In the genomic region with DNA sequence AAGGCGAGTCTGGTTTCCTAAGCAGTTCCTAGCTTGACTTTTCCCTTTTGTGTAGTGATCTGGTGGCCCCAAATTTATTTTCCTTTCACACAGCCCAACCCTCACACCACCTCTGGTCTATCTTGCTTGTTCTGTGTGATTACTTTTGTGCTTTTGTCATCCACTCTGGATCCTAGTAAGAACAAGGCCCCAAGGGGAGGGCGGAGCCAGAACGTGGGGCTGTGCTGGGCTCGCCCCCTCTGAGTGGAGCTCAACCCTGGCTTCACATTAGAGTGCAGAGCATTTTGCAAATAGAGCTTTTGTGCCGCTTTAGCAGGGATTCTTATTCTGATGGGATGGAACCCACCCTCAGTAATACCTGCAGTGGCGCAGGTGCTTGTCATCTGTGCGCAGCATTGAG, we compare ENCODE assay signal across 12 cellular contexts. TPM values are rescaled to one million over a fixed set of nuclear protein-coding genes. Genes with fewer than 3 reads are reported as not detected.
DNase-seq lines count a peak whose midpoint lies in the region; TF ChIP-seq lines count a peak whose summit lies in the region.
"Not testable (repeated sequence)": the region's sequence is repeated elsewhere in the genome, so short reads cannot be mapped to it uniquely, and the experiment has no call there.
"Had no signal": no experiment of that assay in that cellular context is flagged by ENCODE, and none has a peak within 500 bp of the region (broad histone marks: within the 10 kb centered on the region; RNA-seq: fewer than 3 reads in every experiment).

No MANE protein-coding gene starts in this region.

- not testable (repeated sequence) for TF ChIP-seq CTCF in endodermal cell (conservative IDR thresholded peaks at IDR 0.05)

- H3K27ac ChIP-seq in HUES48 (ENCODE audit: low read depth, low read length) (peak overlapping the region; percentile 33), mesendoderm (ENCODE audit: low read depth, low read length) (peak overlapping the region; percentile 43)
- H3K27ac ChIP-seq in endodermal cell (ENCODE audit: low read depth, low read length), result not testable (repeated sequence)

- H3K4me1 Mint-ChIP-seq in endodermal cell, result peaks cover 33% of the 10 kb centered on the region

- peak overlapping the region; percentile 10 for H2BK120ac ChIP-seq in mesendoderm (ENCODE audit: low read depth, low read length)

- DNase-seq in ELF-1 (ENCODE audit: low read depth, low spot score), result peak; percentile 47
- not testable (repeated sequence) for DNase-seq in NT2/D1 (ENCODE audit: low read depth, low spot score); endodermal cell; mesendoderm

- H3K27me3 ChIP-seq in HUES48 (ENCODE audit: control insufficient read depth, insufficient read depth, low read length); NT2/D1 (ENCODE audit: insufficient read depth, insufficient read length); endodermal cell (ENCODE audit: control insufficient read depth, insufficient read depth, low read length, poor library complexity, severe bottlenecking); iPS-15b (ENCODE audit: control insufficient read depth, insufficient read depth, low read length); mesendoderm (ENCODE audit: insufficient read depth, low read length, poor library complexity): not testable (repeated sequence)

- peak overlapping the region; percentile 51 for H3K4me3 Mint-ChIP-seq in endodermal cell

- H3K56ac ChIP-seq in mesendoderm (ENCODE audit: low read length), result peak overlapping the region; percentile 34

- peak overlapping the region; percentile 47; the same call in 1 of the 2 replicates for H3K4me3 ChIP-seq in HUES48 (ENCODE audit: low read depth, low read length)
- not testable (repeated sequence) for H3K4me3 ChIP-seq in NT2/D1 (ENCODE audit: insufficient read length, low read depth); mesendoderm (ENCODE audit: low read length)
- H3K4me3 ChIP-seq in endodermal cell (ENCODE audit: low read length), result peak overlapping the region; percentile 56
- H3K4me3 ChIP-seq in iPS-15b (ENCODE audit: low read depth, low read length), result peak overlapping the region; percentile 30

- H3K27me3 Mint-ChIP-seq in endodermal cell (ENCODE audit: insufficient read depth), result not testable (repeated sequence)

- H3K9me3 Mint-ChIP-seq in endodermal cell, result peaks cover 69% of the 10 kb centered on the region

- 71 to 81% methylated on average over 7 of the region's 7 CpGs for WGBS in endodermal cell (ENCODE audit: insufficient coverage in 1 of 2, insufficient read length in 1 of 2), 2 experiments
- WGBS in mesendoderm (ENCODE audit: extremely low coverage, insufficient coverage, low lambda C conversion rate), result no CpG with 5 or more reads among the region's 7 CpGs

- H3K4me1 ChIP-seq in HUES48 (ENCODE audit: control insufficient read depth, insufficient read depth, low read length), result peaks cover 14% of the 10 kb centered on the region
- not testable (repeated sequence) for H3K4me1 ChIP-seq in NT2/D1 (ENCODE audit: insufficient read depth, insufficient read length); endodermal cell (ENCODE audit: control insufficient read depth, insufficient read depth, low read length); iPS-15b (ENCODE audit: control insufficient read depth, insufficient read depth, low read length); mesendoderm (ENCODE audit: control insufficient read depth, low read depth, low read length)

- not testable (repeated sequence) for H2BK15ac ChIP-seq in mesendoderm (replicated peaks; ENCODE audit: low read depth)

- H4K8ac ChIP-seq in mesendoderm (ENCODE audit: low read depth, low read length), result not testable (repeated sequence)

- H3K23ac ChIP-seq in mesendoderm (ENCODE audit: low read length), result not testable (repeated sequence)

- not testable (repeated sequence) for H3K79me2 ChIP-seq in mesendoderm (ENCODE audit: control insufficient read depth, insufficient read depth, low read length)

- H3K9me3 ChIP-seq in HUES48 (ENCODE audit: control insufficient read depth, insufficient read depth, low read length), result peaks cover 16% of the 10 kb centered on the region
- H3K9me3 ChIP-seq in NT2/D1 (ENCODE audit: insufficient read depth, low read length), result peaks cover 61% of the 10 kb centered on the region
- peaks cover 54% of the 10 kb centered on the region for H3K9me3 ChIP-seq in endodermal cell (ENCODE audit: control insufficient read depth, low read length)
- H3K9me3 ChIP-seq in iPS-15b (ENCODE audit: control insufficient read depth, insufficient read depth, low read length), result peaks cover 13% of the 10 kb centered on the region

- H3K4me2 ChIP-seq in mesendoderm (ENCODE audit: low read length), result not testable (repeated sequence)

- H4K5ac ChIP-seq in mesendoderm (ENCODE audit: low read length), result not testable (repeated sequence)

- H3K4ac ChIP-seq in mesendoderm (ENCODE audit: low read depth, low read length), result peak overlapping the region; percentile 46

- H2BK5ac ChIP-seq in mesendoderm (ENCODE audit: low read length), result not testable (repeated sequence)

- H3K36me3 ChIP-seq in HUES48 (ENCODE audit: control insufficient read depth, insufficient read depth, low read length); NT2/D1 (ENCODE audit: insufficient read depth, insufficient read length, low read length); endodermal cell (ENCODE audit: control insufficient read depth, insufficient read depth, low read length); iPS-15b (ENCODE audit: control insufficient read depth, insufficient read depth, low read length); mesendoderm (ENCODE audit: control insufficient read depth, insufficient read depth, low read length): not testable (repeated sequence)

- not testable (repeated sequence) for H2AK5ac ChIP-seq in mesendoderm (ENCODE audit: low read length)

- not testable (repeated sequence) for H3K79me1 ChIP-seq in mesendoderm (ENCODE audit: low read length)

- H3K9ac ChIP-seq in HUES48 (ENCODE audit: low read depth, low read length) (peak overlapping the region; percentile 48; the same call in 1 of the 2 replicates), NT2/D1 (ENCODE audit: insufficient read length, low read depth) (peak overlapping the region; percentile 50)
- H3K9ac ChIP-seq in endodermal cell (ENCODE audit: extremely low read depth, low read length, poor library complexity, severe bottlenecking); iPS-15b (ENCODE audit: low read depth, low read length); mesendoderm (ENCODE audit: low read length): not testable (repeated sequence)

- peaks cover 19% of the 10 kb centered on the region for H3K36me3 Mint-ChIP-seq in endodermal cell (ENCODE audit: low read depth)

- not testable (repeated sequence) for H3K18ac ChIP-seq in mesendoderm (ENCODE audit: low read length)

- peak overlapping the region; percentile 99 for H3K27ac Mint-ChIP-seq in endodermal cell

RNA-seq across cellular contexts. Expression of gene ZNF578, which starts 31.7 kb away (rescaled TPM):
- total RNA-seq in endodermal cell, result 10 to 100 TPM; 11.8 to 29.8 TPM
- 0.96 TPM for polyA plus RNA-seq in endodermal cell (2013, experiment 1 of 2)
- 0.95 TPM for polyA plus RNA-seq in endodermal cell (2013, experiment 2 of 2)
- 8.0 TPM for polyA plus RNA-seq in mesendoderm (2013, experiment 1 of 2)
- polyA plus RNA-seq in mesendoderm (2013, experiment 2 of 2), result 7.3 TPM
- total RNA-seq: Caco-2 had no signal

RNA-seq across cellular contexts. Expression of gene ZNF808, which starts 42.4 kb away (rescaled TPM):
- 10 to 100 TPM; 52.4 to 61.6 TPM for total RNA-seq in endodermal cell
- 6.0 TPM for polyA plus RNA-seq in endodermal cell (2013, experiment 1 of 2)
- 6.5 TPM for polyA plus RNA-seq in endodermal cell (2013, experiment 2 of 2)
- polyA plus RNA-seq in mesendoderm (2013, experiment 1 of 2), result 9.5 TPM
- 8.9 TPM for polyA plus RNA-seq in mesendoderm (2013, experiment 2 of 2)

RNA-seq across cellular contexts. Expression of gene ZNF534, which starts 56.1 kb away (rescaled TPM):
- total RNA-seq in endodermal cell, result under 1 TPM in 1 of 2 donors, not detected in 1; 0.62 TPM
- polyA plus RNA-seq in endodermal cell (2013, experiment 1 of 2), result not detected
- not detected for polyA plus RNA-seq in endodermal cell (2013, experiment 2 of 2)
- polyA plus RNA-seq in mesendoderm (2013, experiment 1 of 2), result not detected
- polyA plus RNA-seq in mesendoderm (2013, experiment 2 of 2), result 0.01 TPM
- total RNA-seq: B cell; Caco-2; CD4-positive, CD25-positive, alpha-beta regulatory T cell; CD8-positive, alpha-beta T cell; GM12878; GM23248 had no signal
- polyA plus RNA-seq: CD4-positive, CD25-positive, alpha-beta regulatory T cell had no signal
